In genomic region chr12:64427988-64428387, GRCh38 we compare ENCODE assay signal across 14 cellular contexts. TPM values are rescaled to one million over a fixed set of nuclear protein-coding genes. Genes with fewer than 3 reads are reported as not detected.
DNase-seq lines count a peak whose midpoint lies in the region; ATAC-seq and TF ChIP-seq lines count a peak whose summit lies in the region.
"Had no signal": no experiment of that assay in that cellular context is flagged by ENCODE, and none has a peak within 500 bp of the region (broad histone marks: within the 10 kb centered on the region; RNA-seq: fewer than 3 reads in every experiment).

No MANE protein-coding gene starts in this region.

- H2BK120ac ChIP-seq in mesendoderm (ENCODE audit: low read depth, low read length): no peak overlapping the region

- no peak for DNase-seq in T-helper 2 cell treated with Interferon-gamma antibody and Interleukin-4, amounts not matched to agents 5 μg/mL and 100 μg/mL, for 36 hours (ENCODE audit: low spot score)
- DNase-seq in T-helper 2 cell: no peak
- DNase-seq in CD8-positive, alpha-beta T cell: no peak
- peak; percentile 63 for DNase-seq in NCI-H146 (lab: John Stamatoyannopoulos, UW)
- DNase-seq in T-helper 17 cell: no peak
- no peak for DNase-seq in mesendoderm
- no peak for DNase-seq in lower lobe of right lung
- DNase-seq: CD4-positive, CD25-positive, alpha-beta regulatory T cell; DMS153; GF-D8; HFFc6 had no signal

- H3K36me3 ChIP-seq in CD8-positive, alpha-beta T cell (ENCODE audit: insufficient read depth, low read length): peaks cover 59% of the 10 kb centered on the region
- H3K36me3 ChIP-seq in mesendoderm (ENCODE audit: control insufficient read depth, insufficient read depth, low read length) (peaks cover 12% of the 10 kb centered on the region), lower lobe of right lung (peaks cover 100% of the 10 kb centered on the region)

- H3K36me3 Mint-ChIP-seq in T-helper 2 cell treated with Interferon-gamma antibody and Interleukin-4, amounts not matched to agents 5 μg/mL and 100 μg/mL, for 36 hours (ENCODE audit: low read depth): peaks cover 76% of the 10 kb centered on the region
- peaks cover 87% of the 10 kb centered on the region for H3K36me3 Mint-ChIP-seq in CD8-positive, alpha-beta T cell
- peaks cover 5% of the 10 kb centered on the region for H3K36me3 Mint-ChIP-seq in T-helper 17 cell (ENCODE audit: low read depth)

- CTCF ChIA-PET in CD8-positive, alpha-beta T cell (lab: Charles Lee): interaction anchor here (0.6 kb wide), 1 partner anchor 131 kb away, joined by 3 read pairs; no protein-coding TSS in a partner anchor

- no peak overlapping the region for H2BK5ac ChIP-seq in mesendoderm (ENCODE audit: low read length)

- H3K4me1 Mint-ChIP-seq in T-helper 2 cell treated with Interferon-gamma antibody and Interleukin-4, amounts not matched to agents 5 μg/mL and 100 μg/mL, for 36 hours (ENCODE audit: low read depth): peaks cover 7% of the 10 kb centered on the region
- H3K4me1 Mint-ChIP-seq in CD8-positive, alpha-beta T cell (ENCODE audit: low read depth): no peaks in the 10 kb centered on the region
- no peaks in the 10 kb centered on the region for H3K4me1 Mint-ChIP-seq in T-helper 17 cell

- no peaks in the 10 kb centered on the region for H3K4me1 ChIP-seq in CD8-positive, alpha-beta T cell (ENCODE audit: insufficient read depth, low read length)
- H3K4me1 ChIP-seq in mesendoderm (ENCODE audit: control insufficient read depth, low read depth, low read length) (no peaks in the 10 kb centered on the region), lower lobe of right lung (no peaks in the 10 kb centered on the region)
- H3K4me1 ChIP-seq: BLaER1 treated with 17β-estradiol and CSF1 and Interleukin-3, amounts not matched to agents 10 nM and 100 nM; HAP-1 had no signal

- intact Hi-C loops in CD8-positive, alpha-beta T cell (cut with DNase I, micrococcal nuclease): no loop called here
- intact Hi-C loops in lower lobe of right lung (cut with DNase I): no loop called here

- H3K4ac ChIP-seq in mesendoderm (ENCODE audit: low read depth, low read length): no peak overlapping the region

- no peaks in the 10 kb centered on the region for H3K27me3 Mint-ChIP-seq in T-helper 2 cell treated with Interferon-gamma antibody and Interleukin-4, amounts not matched to agents 5 μg/mL and 100 μg/mL, for 36 hours (ENCODE audit: low read depth)
- H3K27me3 Mint-ChIP-seq in CD8-positive, alpha-beta T cell (ENCODE audit: low read depth): no peaks in the 10 kb centered on the region
- H3K27me3 Mint-ChIP-seq in T-helper 17 cell: no peaks in the 10 kb centered on the region
- H3K27me3 Mint-ChIP-seq: CD4-positive, CD25-positive, alpha-beta regulatory T cell had no signal

- H3K4me3 Mint-ChIP-seq in T-helper 2 cell treated with Interferon-gamma antibody and Interleukin-4, amounts not matched to agents 5 μg/mL and 100 μg/mL, for 36 hours: no peak overlapping the region
- H3K4me3 Mint-ChIP-seq in CD8-positive, alpha-beta T cell: no peak overlapping the region
- no peak overlapping the region for H3K4me3 Mint-ChIP-seq in T-helper 17 cell
- H3K4me3 Mint-ChIP-seq: CD4-positive, CD25-positive, alpha-beta regulatory T cell; HFFc6 had no signal

- WGBS in mesendoderm (ENCODE audit: extremely low coverage, insufficient coverage, low lambda C conversion rate): no CpG with 5 or more reads among the region's 1 CpG

- no peak overlapping the region for H3K9ac ChIP-seq in mesendoderm (ENCODE audit: low read length)
- H3K9ac ChIP-seq: BLaER1 treated with 17β-estradiol and CSF1 and Interleukin-3, amounts not matched to agents 10 nM and 100 nM had no signal

- POLR2A ChIA-PET in CD8-positive, alpha-beta T cell (lab: Charles Lee): no interaction called here

- no peak overlapping the region for H3K27ac ChIP-seq in CD8-positive, alpha-beta T cell (ENCODE audit: low read depth, low read length)
- H3K27ac ChIP-seq in mesendoderm (ENCODE audit: low read depth, low read length): no peak overlapping the region
- no peak overlapping the region for H3K27ac ChIP-seq in lower lobe of right lung
- H3K27ac ChIP-seq: BLaER1 treated with 17β-estradiol and CSF1 and Interleukin-3, amounts not matched to agents 10 nM and 100 nM had no signal

- no peak overlapping the region for H4K8ac ChIP-seq in mesendoderm (ENCODE audit: low read depth, low read length)

- no peaks in the 10 kb centered on the region for H3K27me3 ChIP-seq in CD8-positive, alpha-beta T cell (ENCODE audit: insufficient read depth, low read length)
- no peaks in the 10 kb centered on the region for H3K27me3 ChIP-seq in mesendoderm (ENCODE audit: insufficient read depth, low read length, poor library complexity)
- H3K27me3 ChIP-seq in lower lobe of right lung (ENCODE audit: low read depth): no peaks in the 10 kb centered on the region
- H3K27me3 ChIP-seq: BLaER1 treated with 17β-estradiol and CSF1 and Interleukin-3, amounts not matched to agents 10 nM and 100 nM had no signal

- H2BK15ac ChIP-seq in mesendoderm (replicated peaks; ENCODE audit: low read depth): no peak overlapping the region

- H4K5ac ChIP-seq in mesendoderm (ENCODE audit: low read length): no peak overlapping the region

- peak overlapping the region; percentile 47 for H3K27ac Mint-ChIP-seq in T-helper 2 cell treated with Interferon-gamma antibody and Interleukin-4, amounts not matched to agents 5 μg/mL and 100 μg/mL, for 36 hours
- peak overlapping the region; percentile 23 for H3K27ac Mint-ChIP-seq in CD8-positive, alpha-beta T cell
- H3K27ac Mint-ChIP-seq in T-helper 17 cell: peak overlapping the region; percentile 16
- H3K27ac Mint-ChIP-seq: HFFc6 had no signal

- no peak overlapping the region for H3K4me3 ChIP-seq in CD8-positive, alpha-beta T cell (ENCODE audit: low read depth, low read length)
- H3K4me3 ChIP-seq in mesendoderm (ENCODE audit: low read length): no peak overlapping the region
- H3K4me3 ChIP-seq in lower lobe of right lung: no peak overlapping the region
- H3K4me3 ChIP-seq: BLaER1 treated with 17β-estradiol and CSF1 and Interleukin-3, amounts not matched to agents 10 nM and 100 nM; HAP-1 had no signal

- no peaks in the 10 kb centered on the region for H3K9me3 ChIP-seq in CD8-positive, alpha-beta T cell (ENCODE audit: low read length)
- H3K9me3 ChIP-seq in T-helper 17 cell (ENCODE audit: control insufficient read depth, low read length, poor library complexity, severe bottlenecking): no peaks in the 10 kb centered on the region
- H3K9me3 ChIP-seq in lower lobe of right lung: no peaks in the 10 kb centered on the region
- H3K9me3 ChIP-seq: BLaER1 treated with 17β-estradiol and CSF1 and Interleukin-3, amounts not matched to agents 10 nM and 100 nM; HAP-1 had no signal

- H2AK5ac ChIP-seq in mesendoderm (ENCODE audit: low read length): no peak overlapping the region

- ATAC-seq in CD8-positive, alpha-beta T cell: no peak
- ATAC-seq in T-helper 17 cell (no peak), lower lobe of right lung (no peak)

- TF ChIP-seq CTCF in CD8-positive, alpha-beta T cell (IDR thresholded peaks at IDR 0.05): no peak
- TF ChIP-seq CTCF in lower lobe of right lung (IDR thresholded peaks at IDR 0.05): no peak

- H3K9me3 Mint-ChIP-seq in T-helper 2 cell treated with Interferon-gamma antibody and Interleukin-4, amounts not matched to agents 5 μg/mL and 100 μg/mL, for 36 hours: no peaks in the 10 kb centered on the region
- no peaks in the 10 kb centered on the region for H3K9me3 Mint-ChIP-seq in CD8-positive, alpha-beta T cell
- H3K9me3 Mint-ChIP-seq: CD4-positive, CD25-positive, alpha-beta regulatory T cell; HFFc6 had no signal

- no peak overlapping the region for H3K4me2 ChIP-seq in mesendoderm (ENCODE audit: low read length)
- H3K4me2 ChIP-seq: BLaER1 treated with 17β-estradiol and CSF1 and Interleukin-3, amounts not matched to agents 10 nM and 100 nM had no signal

- H3K23ac ChIP-seq in mesendoderm (ENCODE audit: low read length): no peak overlapping the region

- H3K79me1 ChIP-seq in mesendoderm (ENCODE audit: low read length): no peaks in the 10 kb centered on the region

- H3K18ac ChIP-seq in mesendoderm (ENCODE audit: low read length): no peak overlapping the region

- no peak overlapping the region for H3K56ac ChIP-seq in mesendoderm (ENCODE audit: low read length)

- no peaks in the 10 kb centered on the region for H3K79me2 ChIP-seq in mesendoderm (ENCODE audit: control insufficient read depth, insufficient read depth, low read length)

RNA-seq across cellular contexts. Expression of gene XPOT, which starts 23.8 kb away (rescaled TPM):
- total RNA-seq in CD8-positive, alpha-beta T cell: 10 to 100 TPM; 37.9 to 39.5 TPM
- 10 to 100 TPM; 58.2 to 61.6 TPM for total RNA-seq in T-helper 17 cell
- polyA plus RNA-seq in mesendoderm (2013, experiment 1 of 2): 143 TPM
- 148 TPM for polyA plus RNA-seq in mesendoderm (2013, experiment 2 of 2)
- 68.6 TPM for total RNA-seq in lower lobe of right lung

RNA-seq across cellular contexts. Expression of gene TBK1, which starts 23.9 kb away (rescaled TPM):
- total RNA-seq in CD8-positive, alpha-beta T cell: 1 to 10 TPM; 6.2 to 6.7 TPM
- 10 to 100 TPM; 15.0 to 22.7 TPM for total RNA-seq in T-helper 17 cell
- polyA plus RNA-seq in mesendoderm (2013, experiment 1 of 2): 12.7 TPM
- polyA plus RNA-seq in mesendoderm (2013, experiment 2 of 2): 12.4 TPM
- total RNA-seq in lower lobe of right lung: 25.0 TPM

RNA-seq across cellular contexts. Expression of gene C12orf56, which starts 37.4 kb away (rescaled TPM):
- not detected for total RNA-seq in CD8-positive, alpha-beta T cell
- total RNA-seq in T-helper 17 cell (under 1 TPM in 1 of 2 donors, not detected in 1; 0.17 TPM), lower lobe of right lung (not detected)
- 1.2 TPM for polyA plus RNA-seq in mesendoderm (2013, experiment 1 of 2)
- polyA plus RNA-seq in mesendoderm (2013, experiment 2 of 2): 1.0 TPM
- total RNA-seq: HFFc6, HT1080 had no signal
- polyA plus RNA-seq: CD4-positive, CD25-positive, alpha-beta regulatory T cell had no signal
